In the genomic region with DNA sequence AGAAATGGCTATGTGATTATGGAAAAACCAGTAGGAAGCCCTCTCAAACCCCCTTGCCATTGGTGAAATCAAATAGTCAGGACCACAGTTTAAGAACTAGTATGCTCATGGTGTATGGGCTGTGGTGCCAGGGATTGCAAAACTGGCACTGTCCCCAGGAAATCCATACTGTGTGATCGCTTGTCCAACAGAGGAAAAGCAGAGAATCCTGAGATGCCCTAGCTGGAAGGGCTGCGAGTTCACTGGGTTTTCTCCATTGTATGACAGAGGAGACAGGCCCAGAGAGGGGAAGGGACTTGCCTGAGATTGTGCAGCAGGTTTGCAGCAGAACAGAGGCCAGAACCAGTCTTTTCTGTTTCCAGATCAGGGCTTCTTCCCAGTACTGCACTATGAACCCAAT, we compare ENCODE assay signal across 14 cellular contexts.
"Had no signal": no experiment of that assay in that cellular context is flagged by ENCODE, and none has a peak within 500 bp of the region (broad histone marks: within the 10 kb centered on the region; RNA-seq: fewer than 3 reads in every experiment).

No MANE protein-coding gene starts in this region.

- H3K4me3 ChIP-seq: dorsolateral prefrontal cortex, tibial artery, vagina had no signal

- H3K9me3 ChIP-seq: tibial artery, vagina had no signal

- ATAC-seq: activated CD4-positive, CD25-positive, alpha-beta regulatory T cell treated with anti-CD3 and anti-CD28 coated beads, Interleukin-2, amount 50 U/mL, for 24 hours; esophagus mucosa; natural killer cell treated with Interleukin-12 subunit alpha and Interleukin-12 subunit beta and Interleukin-15 and Interleukin-18, amount 100 ng/mL, for 72 hours had no signal

- H3K4me1 ChIP-seq: tibial artery, vagina had no signal

- DNase-seq: activated CD4-positive, alpha-beta memory T cell treated with anti-CD3 and anti-CD28 coated beads for 36 hours; activated naive CD8-positive, alpha-beta T cell treated with anti-CD3 and anti-CD28 coated beads, Interleukin-2, amount 10 ng/mL, durations not matched to agents 7 days and 5 days; activated T-cell treated with anti-CD3 and anti-CD28 coated beads, Interleukin-2, amount 50 U/mL, for 48 hours; anterior cingulate cortex; dorsolateral prefrontal cortex; immature natural killer cell; nucleus accumbens; stimulated activated CD4-positive, alpha-beta T cell treated with anti-CD3 and anti-CD28 coated beads, Interleukin-4, amount 100 ng/mL, for 1 hour; stimulated activated CD8-positive, alpha-beta memory T cell treated with anti-CD3 and anti-CD28 coated beads, Interleukin-4, amount 100 ng/mL, for 48 hours; tibial artery had no signal

- H3K27ac ChIP-seq: dorsolateral prefrontal cortex, tibial artery, vagina had no signal

- H3K27me3 ChIP-seq: dorsolateral prefrontal cortex, tibial artery, vagina had no signal
